1 cellular context compared by ENCODE assay signal in genomic region chr20:346640-347316, GRCh38.
TF ChIP-seq lines count a peak whose summit lies in the region.

Gene NRSN2, plus strand, starts transcription at chr20:347111. Its CDS starts 2,533 bp downstream, at chr20:349644.

TF ChIP-seq in GM12878, 131 proteins besides CTCF, POLR2A, EP300 and RAD21 (continued from another document):
- TF ChIP-seq GATAD2B (conservative IDR thresholded peaks at IDR 0.05; ENCODE audit: low read depth) (0 out of 2 replicates have a peak, but pooled peaks have one; percentile 30), MYB (IDR thresholded peaks at IDR 0.05; ENCODE audit: borderline replicate concordance, low read depth, low read length) (no peak), BHLHE40 (IDR thresholded peaks at IDR 0.05; ENCODE audit: borderline replicate concordance in 1 of 2, low read depth in 2 of 2, low read length in 1 of 2) (no peak), RUNX3 (IDR thresholded peaks at IDR 0.05; ENCODE audit: low read length) (no peak), NFYA (IDR thresholded peaks at IDR 0.05; ENCODE audit: borderline replicate concordance, low read depth, low read length) (no peak), CUX1 (IDR thresholded peaks at IDR 0.05; ENCODE audit: insufficient replicate concordance, low read depth, low read length) (no peak), MLLT1 (IDR thresholded peaks at IDR 0.05) (no peak), CBX5 (IDR thresholded peaks at IDR 0.05; ENCODE audit: low read depth) (no peak), PML (IDR thresholded peaks at IDR 0.05; ENCODE audit: low read length) (no peak), RELB (IDR thresholded peaks at IDR 0.05; ENCODE audit: low read depth) (0 out of 2 replicates have a peak, but pooled peaks have one; percentile 24)
- TF ChIP-seq, protein P1, sequence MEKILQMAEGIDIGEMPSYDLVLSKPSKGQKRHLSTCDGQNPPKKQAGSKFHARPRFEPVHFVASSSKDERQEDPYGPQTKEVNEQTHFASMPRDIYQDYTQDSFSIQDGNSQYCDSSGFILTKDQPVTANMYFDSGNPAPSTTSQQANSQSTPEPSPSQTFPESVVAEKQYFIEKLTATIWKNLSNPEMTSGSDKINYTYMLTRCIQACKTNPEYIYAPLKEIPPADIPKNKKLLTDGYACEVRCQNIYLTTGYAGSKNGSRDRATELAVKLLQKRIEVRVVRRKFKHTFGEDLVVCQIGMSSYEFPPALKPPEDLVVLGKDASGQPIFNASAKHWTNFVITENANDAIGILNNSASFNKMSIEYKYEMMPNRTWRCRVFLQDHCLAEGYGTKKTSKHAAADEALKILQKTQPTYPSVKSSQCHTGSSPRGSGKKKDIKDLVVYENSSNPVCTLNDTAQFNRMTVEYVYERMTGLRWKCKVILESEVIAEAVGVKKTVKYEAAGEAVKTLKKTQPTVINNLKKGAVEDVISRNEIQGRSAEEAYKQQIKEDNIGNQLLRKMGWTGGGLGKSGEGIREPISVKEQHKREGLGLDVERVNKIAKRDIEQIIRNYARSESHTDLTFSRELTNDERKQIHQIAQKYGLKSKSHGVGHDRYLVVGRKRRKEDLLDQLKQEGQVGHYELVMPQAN (conservative IDR thresholded peaks at IDR 0.05), result no peak
TF ChIP-seq in GM12878: peak in this region for 14.
